In genomic region chr9:12060811-12061210, GRCh38 we compare ENCODE assay signal across 17 cellular contexts.
A peak's percentile ranks its signal among the peaks of the same experiment; 100 is the strongest.
DNase-seq lines count a peak whose midpoint lies in the region; ATAC-seq and TF ChIP-seq lines count a peak whose summit lies in the region.
"Had no signal": no experiment of that assay in that cellular context is flagged by ENCODE, and none has a peak within 500 bp of the region (broad histone marks: within the 10 kb centered on the region; RNA-seq: fewer than 3 reads in every experiment).

No MANE protein-coding gene starts in this region.

- CTCF ChIA-PET in MCF 10A (lab: Yijun Ruan, JAX): no interaction called here
- CTCF ChIA-PET in mammary epithelial cell (lab: Charles Lee; ENCODE audit: low non-redundant PET): no interaction called here

- no peak for TF ChIP-seq POLR2A in esophagus muscularis mucosa (IDR thresholded peaks at IDR 0.05; ENCODE audit: low read depth)

- no peak overlapping the region for H3K9ac ChIP-seq in mammary epithelial cell (ENCODE audit: insufficient read depth, low read length)

- in situ Hi-C loops in mammary epithelial cell (cut with MboI; ENCODE audit: low sequenced_read_pairs in 2 of 2): no loop called here

- 11% methylated on average over 2 of the region's 2 CpGs for WGBS in mammary epithelial cell (ENCODE audit: low coverage, missing lambda C conversion rate)
- whole genome bisulfite sequencing in esophagus muscularis mucosa: 64% methylated on average over 2 of the region's 2 CpGs

- H3K27ac ChIP-seq in mammary epithelial cell (ENCODE audit: insufficient read depth, low read depth, low read length) (no peak overlapping the region), esophagus muscularis mucosa (replicated peaks in 1 of 4) (no peak overlapping the region)
- H3K27ac ChIP-seq: 22Rv1, A549, C4-2B had no signal

- H3K9me3 Mint-ChIP-seq in MCF 10A (ENCODE audit: unreplicated experiment): no peaks in the 10 kb centered on the region

- H3K36me3 Mint-ChIP-seq in MCF 10A (ENCODE audit: insufficient read depth, unreplicated experiment): no peaks in the 10 kb centered on the region

- no peaks in the 10 kb centered on the region for H4K20me1 ChIP-seq in mammary epithelial cell (ENCODE audit: insufficient read depth, low read length)

- POLR2A ChIA-PET in MCF 10A (lab: Yijun Ruan, JAX): no interaction called here

- no peak overlapping the region for H3K4me2 ChIP-seq in mammary epithelial cell (ENCODE audit: insufficient read depth, low read depth, low read length)
- H3K4me2 ChIP-seq: A549, GM23338 had no signal

- peaks cover 6% of the 10 kb centered on the region for H3K9me3 ChIP-seq in mammary epithelial cell (replicated peaks; ENCODE audit: insufficient read depth, low read length)
- no peaks in the 10 kb centered on the region for H3K9me3 ChIP-seq in esophagus muscularis mucosa

- BruUV-seq in MCF 10A (replicated peaks; lab: Mats Ljungman, UMichigan) (no TSS peak), mammary epithelial cell (replicated peaks; lab: Mats Ljungman, UMichigan) (no TSS peak)

- DNase-seq in MCF 10A (ENCODE audit: unreplicated experiment) (peak; percentile 14), mammary epithelial cell (no peak), amniotic epithelial cell (ENCODE audit: low read depth) (peak; percentile 67), foreskin fibroblast (peak; percentile 4 to 56), esophagus muscularis mucosa (ENCODE audit: extremely low spot score) (no peak)
- no peak for DNase-seq in stimulated activated CD4-positive, alpha-beta T cell treated with anti-CD3 and anti-CD28 coated beads, Interleukin-12 subunit alpha, Interleukin-12 subunit beta, amount 100 ng/mL, for 4 hours
- DNase-seq: AML-193; CD4-positive, alpha-beta T cell; DMS153; DMS79; GDM1; HCEC 1CT had no signal

- peaks cover 16% of the 10 kb centered on the region for H3K27me3 Mint-ChIP-seq in MCF 10A (ENCODE audit: insufficient read depth, unreplicated experiment)
- H3K27me3 Mint-ChIP-seq: CD4-positive, alpha-beta T cell had no signal

- dilution Hi-C loops in mammary epithelial cell (cut with HindIII; ENCODE audit: low sequenced_read_pairs): no loop called here

- no peak overlapping the region for H2AFZ ChIP-seq in mammary epithelial cell (ENCODE audit: low read depth, low read length)
- H2AFZ ChIP-seq: GM23338 had no signal

- H3K4me3 ChIP-seq in mammary epithelial cell (replicated peaks in 1 of 3; ENCODE audit: insufficient read depth in 1 of 3, low read depth in 2 of 3, low read length in 3 of 3) (no peak overlapping the region), foreskin fibroblast (ENCODE audit: low read depth in 1 of 2, low read length in 2 of 2) (no peak overlapping the region), esophagus muscularis mucosa (no peak overlapping the region)
- H3K4me3 ChIP-seq: A549, GM23338 had no signal

- no peaks in the 10 kb centered on the region for H3K36me3 ChIP-seq in mammary epithelial cell (ENCODE audit: insufficient read depth, low read length)
- H3K36me3 ChIP-seq in esophagus muscularis mucosa: no peaks in the 10 kb centered on the region

- H3K27me3 ChIP-seq in mammary epithelial cell (ENCODE audit: insufficient read depth, low read length) (no peaks in the 10 kb centered on the region), esophagus muscularis mucosa (no peaks in the 10 kb centered on the region)

- H3K4me3 Mint-ChIP-seq in MCF 10A (ENCODE audit: unreplicated experiment): no peak overlapping the region
- H3K4me3 Mint-ChIP-seq: CD4-positive, alpha-beta T cell; GM23338 had no signal

- peaks cover 30% of the 10 kb centered on the region for H3K4me1 Mint-ChIP-seq in MCF 10A (ENCODE audit: insufficient read depth, unreplicated experiment)
- H3K4me1 Mint-ChIP-seq: GM23338 had no signal

- no peaks in the 10 kb centered on the region for H3K79me2 ChIP-seq in mammary epithelial cell (ENCODE audit: insufficient read depth, low read length)

- intact Hi-C loops in MCF 10A (cut with micrococcal nuclease): no loop called here
- intact Hi-C loops in mammary epithelial cell (cut with micrococcal nuclease): no loop called here
- intact Hi-C loops in esophagus muscularis mucosa (cut with DNase I): no loop called here

- TF ChIP-seq CTCF in MCF 10A (IDR thresholded peaks at IDR 0.05; ENCODE audit: unreplicated experiment) (no peak), mammary epithelial cell (conservative IDR thresholded peaks at IDR 0.05 in 1 of 2, IDR thresholded peaks at IDR 0.05 in 1 of 2; ENCODE audit: extremely low read depth in 1 of 2, insufficient read depth in 1 of 2, low read depth in 1 of 2, low read length in 2 of 2) (no peak), foreskin fibroblast (IDR thresholded peaks at IDR 0.05; ENCODE audit: low read depth, low read length) (no peak), esophagus muscularis mucosa (IDR thresholded peaks at IDR 0.05) (no peak)

- H3K4me1 ChIP-seq in mammary epithelial cell (ENCODE audit: insufficient read depth, low read length): no peaks in the 10 kb centered on the region
- peaks cover 0 to 6% (median 0%) of the 10 kb centered on the region in 4 donors for H3K4me1 ChIP-seq in esophagus muscularis mucosa
- H3K4me1 ChIP-seq: A549 had no signal

- TF ChIP-seq EP300 in esophagus muscularis mucosa (IDR thresholded peaks at IDR 0.05): no peak

- H3K27ac Mint-ChIP-seq in MCF 10A (ENCODE audit: low read depth, unreplicated experiment): peak overlapping the region; percentile 71
- H3K27ac Mint-ChIP-seq: CD4-positive, alpha-beta T cell; GM23338 had no signal

- ATAC-seq in GM18868 (IDR thresholded peaks at IDR 0.05; ENCODE audit: unreplicated experiment): no peak
- ATAC-seq: A549, GM23338 had no signal

Comparison
In these comparisons a context has a peak if more than half of its experiments do, and no peak if none do; other contexts are left out.
1. DNase-seq: peak in MCF 10A (single experiment), amniotic epithelial cell (single experiment) and foreskin fibroblast (2 of 2); none in mammary epithelial cell (single experiment), stimulated activated CD4-positive, alpha-beta T cell treated with anti-CD3 and anti-CD28 coated beads, Interleukin-12 subunit alpha, Interleukin-12 subunit beta, amount 100 ng/mL, for 4 hours (single experiment) and esophagus muscularis mucosa (single experiment).